In the genomic region with DNA sequence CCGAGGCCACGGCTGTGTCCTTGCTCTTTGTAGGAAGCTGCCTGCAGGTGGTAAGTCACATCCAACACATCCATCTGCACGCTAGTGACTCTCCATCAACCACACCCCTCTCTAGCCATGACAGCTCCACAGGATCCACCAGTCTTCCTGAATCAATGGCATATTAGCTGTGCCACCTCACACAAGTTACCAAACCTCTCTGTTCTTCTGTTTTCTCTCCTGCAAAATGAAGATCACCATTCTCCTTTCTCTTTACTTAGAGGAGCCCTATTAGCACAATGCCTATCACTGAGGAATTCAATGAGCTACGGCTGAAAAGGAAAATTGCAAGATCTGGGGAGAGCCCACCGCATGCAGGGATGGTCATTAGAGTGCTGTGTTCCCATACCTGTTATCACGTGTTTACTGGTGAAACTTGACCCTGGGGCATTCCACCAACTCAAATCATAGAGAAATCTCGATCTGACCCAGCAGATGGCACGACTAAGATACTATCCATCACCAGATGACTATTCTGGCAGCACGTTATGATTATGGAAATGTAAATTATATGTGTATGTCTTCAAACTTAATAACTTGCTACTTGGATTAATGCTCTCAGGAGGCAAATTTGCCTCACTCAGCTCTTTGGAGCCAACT, we compare ENCODE assay signal across 12 cellular contexts. TPM values are rescaled to one million over a fixed set of nuclear protein-coding genes. Genes with fewer than 3 reads are reported as not detected.
DNase-seq lines count a peak whose midpoint lies in the region; ATAC-seq and TF ChIP-seq lines count a peak whose summit lies in the region.
"Had no signal": no experiment of that assay in that cellular context is flagged by ENCODE, and none has a peak within 500 bp of the region (broad histone marks: within the 10 kb centered on the region; RNA-seq: fewer than 3 reads in every experiment).

No MANE protein-coding gene starts in this region.

- no peaks in the 10 kb centered on the region for H3K27me3 Mint-ChIP-seq in CD4-positive, CD25-positive, alpha-beta regulatory T cell
- peaks cover 3% of the 10 kb centered on the region for H3K27me3 Mint-ChIP-seq in activated T-helper 17 cell treated with anti-CD3 and anti-CD28 coated beads, Interleukin-2, amount 50 U/mL, for 72 hours

- H3K4me1 ChIP-seq in CD4-positive, CD25-positive, alpha-beta regulatory T cell (ENCODE audit: control insufficient read depth, insufficient read depth, low read length, poor library complexity, severe bottlenecking) = peaks cover 23% of the 10 kb centered on the region
- H3K4me1 ChIP-seq: Caco-2 had no signal

- no peaks in the 10 kb centered on the region for H3K9me3 ChIP-seq in CD4-positive, CD25-positive, alpha-beta regulatory T cell (ENCODE audit: control insufficient read depth in 2 of 2, low read length in 2 of 2)
- H3K9me3 ChIP-seq: Caco-2, right atrium auricular region, testis had no signal

- peak overlapping the region; percentile 11 for H3K27ac ChIP-seq in CD4-positive, CD25-positive, alpha-beta regulatory T cell (ENCODE audit: insufficient read depth, low read length, poor library complexity, severe bottlenecking)
- no peak overlapping the region for H3K27ac ChIP-seq in brain microvascular endothelial cell
- H3K27ac ChIP-seq: right atrium auricular region, testis had no signal

- no peaks in the 10 kb centered on the region for H3K9me3 Mint-ChIP-seq in CD4-positive, CD25-positive, alpha-beta regulatory T cell
- H3K9me3 Mint-ChIP-seq in activated T-helper 17 cell treated with anti-CD3 and anti-CD28 coated beads, Interleukin-2, amount 50 U/mL, for 72 hours = no peaks in the 10 kb centered on the region

- no peak for ATAC-seq in CD4-positive, CD25-positive, alpha-beta regulatory T cell (ENCODE audit: low read depth in 2 of 2)
- ATAC-seq in GM18520 (IDR thresholded peaks at IDR 0.05; ENCODE audit: unreplicated experiment) = peak; percentile 27
- ATAC-seq in HG03060 (IDR thresholded peaks at IDR 0.05; ENCODE audit: low read depth, unreplicated experiment) = peak; percentile 15
- ATAC-seq in activated T-helper 17 cell treated with anti-CD3 and anti-CD28 coated beads, Interleukin-2, amount 50 U/mL, for 72 hours (replicated peaks) = peak; percentile 51

- no peaks in the 10 kb centered on the region for H3K36me3 ChIP-seq in CD4-positive, CD25-positive, alpha-beta regulatory T cell (ENCODE audit: control insufficient read depth, insufficient read depth, low read length)
- no peaks in the 10 kb centered on the region for H3K36me3 ChIP-seq in brain microvascular endothelial cell (replicated peaks)
- H3K36me3 ChIP-seq: right atrium auricular region had no signal

- peaks cover 18 to 48% (median 35%) of the 10 kb centered on the region in 4 donors for H3K4me1 Mint-ChIP-seq in CD4-positive, CD25-positive, alpha-beta regulatory T cell
- H3K4me1 Mint-ChIP-seq in activated T-helper 17 cell treated with anti-CD3 and anti-CD28 coated beads, Interleukin-2, amount 50 U/mL, for 72 hours = peaks cover 32% of the 10 kb centered on the region

- no peak for DNase-seq in CD4-positive, CD25-positive, alpha-beta regulatory T cell
- no peak for DNase-seq in brain microvascular endothelial cell
- no peak for DNase-seq in OCI-M1 (lab: John Stamatoyannopoulos, UW)
- DNase-seq in stimulated activated CD4-positive, alpha-beta T cell treated with anti-CD3 and anti-CD28 coated beads, Interleukin-1b, Interleukin-23, amount 100 ng/mL, for 48 hours = no peak
- DNase-seq in NCI-H1092 treated with DMSO at 0.1 percent for 48 hours (lab: John Stamatoyannopoulos, UW) = no peak
- DNase-seq: testis had no signal

- in situ Hi-C loops in brain microvascular endothelial cell (cut with HindIII; ENCODE audit: low pct_ligation_motif_present, low sequenced_read_pairs) = no loop called here

- no peak overlapping the region for H3K4me3 ChIP-seq in CD4-positive, CD25-positive, alpha-beta regulatory T cell (ENCODE audit: low read depth, low read length)
- H3K4me3 ChIP-seq in brain microvascular endothelial cell (ENCODE audit: low read depth, low read length) = no peak overlapping the region
- H3K4me3 ChIP-seq: right atrium auricular region, testis had no signal

- peak overlapping the region in 3 of 4 donors; percentile 22 to 67 (median 23) for H3K4me3 Mint-ChIP-seq in CD4-positive, CD25-positive, alpha-beta regulatory T cell
- H3K4me3 Mint-ChIP-seq in activated T-helper 17 cell treated with anti-CD3 and anti-CD28 coated beads, Interleukin-2, amount 50 U/mL, for 72 hours = peak overlapping the region; percentile 65
- H3K4me3 Mint-ChIP-seq: brain had no signal

- H3K27ac Mint-ChIP-seq in CD4-positive, CD25-positive, alpha-beta regulatory T cell = peak overlapping the region; percentile 3 to 91 (median 50)
- H3K27ac Mint-ChIP-seq in activated T-helper 17 cell treated with anti-CD3 and anti-CD28 coated beads, Interleukin-2, amount 50 U/mL, for 72 hours = peak overlapping the region; percentile 95

- H3K27me3 ChIP-seq in CD4-positive, CD25-positive, alpha-beta regulatory T cell (ENCODE audit: control insufficient read depth, insufficient read depth, low read length) = no peaks in the 10 kb centered on the region
- no peaks in the 10 kb centered on the region for H3K27me3 ChIP-seq in brain microvascular endothelial cell (replicated peaks)
- H3K27me3 ChIP-seq: right atrium auricular region, testis had no signal

- no peaks in the 10 kb centered on the region for H3K36me3 Mint-ChIP-seq in CD4-positive, CD25-positive, alpha-beta regulatory T cell
- no peaks in the 10 kb centered on the region for H3K36me3 Mint-ChIP-seq in activated T-helper 17 cell treated with anti-CD3 and anti-CD28 coated beads, Interleukin-2, amount 50 U/mL, for 72 hours (ENCODE audit: low read depth)

- TF ChIP-seq CTCF in brain microvascular endothelial cell (IDR thresholded peaks at IDR 0.05; ENCODE audit: low read depth, low read length, missing control alignments) = no peak

RNA-seq across cellular contexts. Expression of a gene that starts 20.9 kb away (rescaled TPM):
- 24.2 TPM for total RNA-seq in CD4-positive, CD25-positive, alpha-beta regulatory T cell
- 1 to 10 TPM in 3 of 4 donors, under 1 TPM in 1; 1.00 to 1.5 (median 1.4) TPM for polyA plus RNA-seq in CD4-positive, CD25-positive, alpha-beta regulatory T cell
- total RNA-seq in activated T-helper 17 cell treated with anti-CD3 and anti-CD28 coated beads, Interleukin-2, amount 50 U/mL, for 72 hours = 10 to 100 TPM in 1 of 2 donors, 1 to 10 TPM in 1; 4.0 to 29.1 TPM

Comparison
In these comparisons a context has a peak if more than half of its experiments do, and no peak if none do; other contexts are left out.
1. ATAC-seq: peak in GM18520 (single experiment), HG03060 (single experiment) and activated T-helper 17 cell treated with anti-CD3 and anti-CD28 coated beads, Interleukin-2, amount 50 U/mL, for 72 hours (single experiment); none in CD4-positive, CD25-positive, alpha-beta regulatory T cell (0 of 2).